20 cellular contexts compared by ENCODE assay signal in the genomic region with DNA sequence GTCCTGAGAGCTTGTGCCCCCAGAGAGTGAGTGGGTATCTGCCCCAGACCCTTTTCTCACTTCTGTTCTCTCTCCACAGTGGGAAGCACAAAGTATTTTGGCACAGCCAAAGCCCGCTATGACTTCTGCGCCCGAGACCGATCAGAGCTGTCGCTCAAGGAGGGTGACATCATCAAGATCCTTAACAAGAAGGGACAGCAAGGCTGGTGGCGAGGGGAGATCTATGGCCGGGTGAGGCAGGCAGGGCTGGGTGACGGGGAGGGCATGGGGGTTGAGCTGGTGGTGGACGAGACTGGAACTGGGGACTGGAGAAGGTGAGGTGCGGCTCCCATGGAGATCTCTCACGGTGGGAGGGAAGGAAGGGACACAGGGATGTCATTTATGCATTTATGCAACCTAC. TPM values are rescaled to one million over a fixed set of nuclear protein-coding genes. Genes with fewer than 3 reads are reported as not detected.
DNase-seq lines count a peak whose midpoint lies in the region; ATAC-seq and TF ChIP-seq lines count a peak whose summit lies in the region.
"Had no signal": no experiment of that assay in that cellular context is flagged by ENCODE, and none has a peak within 500 bp of the region (broad histone marks: within the 10 kb centered on the region; RNA-seq: fewer than 3 reads in every experiment).

No MANE protein-coding gene starts in this region.

- no peaks in the 10 kb centered on the region for H3K27me3 ChIP-seq in CD4-positive, CD25-positive, alpha-beta regulatory T cell (ENCODE audit: control insufficient read depth, insufficient read depth, low read length)
- H3K27me3 ChIP-seq in naive thymus-derived CD4-positive, alpha-beta T cell (ENCODE audit: control insufficient read depth in 2 of 2, insufficient read depth in 2 of 2, low read length in 2 of 2): no peaks in the 10 kb centered on the region

- peak overlapping the region; percentile 21 for H3K27ac Mint-ChIP-seq in activated CD4-positive, alpha-beta memory T cell treated with anti-CD3 and anti-CD28 coated beads, Interleukin-2, amount 10 ng/mL, durations not matched to agents 7 days and 5 days
- no peak overlapping the region for H3K27ac Mint-ChIP-seq in activated CD4-positive, alpha-beta memory T cell treated with anti-CD3 and anti-CD28 coated beads for 36 hours
- peak overlapping the region; percentile 5 to 71 (median 15) for H3K27ac Mint-ChIP-seq in CD4-positive, CD25-positive, alpha-beta regulatory T cell
- H3K27ac Mint-ChIP-seq in activated T-helper 17 cell treated with anti-CD3 and anti-CD28 coated beads, Interleukin-2, amount 50 U/mL, for 72 hours: peak overlapping the region; percentile 66
- H3K27ac Mint-ChIP-seq in naive thymus-derived CD4-positive, alpha-beta T cell: peak overlapping the region in 5 of 9 donors; percentile 15 to 84 (median 66)
- H3K27ac Mint-ChIP-seq: B cell, GM23338 had no signal

- H3K27ac ChIP-seq in CD4-positive, CD25-positive, alpha-beta regulatory T cell (ENCODE audit: insufficient read depth, low read length, poor library complexity, severe bottlenecking): no peak overlapping the region
- no peak overlapping the region for H3K27ac ChIP-seq in naive thymus-derived CD4-positive, alpha-beta T cell (ENCODE audit: low read depth, low read length)

- no peak for DNase-seq in activated CD4-positive, alpha-beta memory T cell treated with anti-CD3 and anti-CD28 coated beads, Interleukin-2, amount 10 ng/mL, durations not matched to agents 7 days and 5 days
- no peak for DNase-seq in activated CD4-positive, alpha-beta memory T cell treated with anti-CD3 and anti-CD28 coated beads for 36 hours
- no peak for DNase-seq in CD4-positive, CD25-positive, alpha-beta regulatory T cell
- DNase-seq in naive thymus-derived CD4-positive, alpha-beta T cell: no peak
- DNase-seq in mucosa of descending colon (no peak), inferior parietal cortex (ENCODE audit: extremely low spot score) (no peak)
- DNase-seq: 8988T, DMS53, EL, NCI-H1092 treated with DMSO at 0.1 percent for 48 hours, NCI-H1694, NCI-H2081 treated with DMSO at 0.1 percent for 48 hours had no signal

- ATAC-seq in CD4-positive, CD25-positive, alpha-beta regulatory T cell (ENCODE audit: low read depth in 2 of 2): no peak
- no peak for ATAC-seq in activated T-helper 17 cell treated with anti-CD3 and anti-CD28 coated beads, Interleukin-2, amount 50 U/mL, for 72 hours (replicated peaks)
- no peak for ATAC-seq in naive thymus-derived CD4-positive, alpha-beta T cell
- ATAC-seq in mucosa of descending colon (no peak), HG03565 (IDR thresholded peaks at IDR 0.05; ENCODE audit: unreplicated experiment) (no peak)
- ATAC-seq: GM23338, HCT116, Panc1 had no signal

- H3K4me1 ChIP-seq in CD4-positive, CD25-positive, alpha-beta regulatory T cell (ENCODE audit: control insufficient read depth, insufficient read depth, low read length, poor library complexity, severe bottlenecking): no peaks in the 10 kb centered on the region
- no peaks in the 10 kb centered on the region for H3K4me1 ChIP-seq in naive thymus-derived CD4-positive, alpha-beta T cell (ENCODE audit: control insufficient read depth in 2 of 2, insufficient read depth in 2 of 2, low read length in 2 of 2)
- no peaks in the 10 kb centered on the region for H3K4me1 ChIP-seq in mucosa of descending colon (ENCODE audit: low read depth)

- no peaks in the 10 kb centered on the region for H3K27me3 Mint-ChIP-seq in activated CD4-positive, alpha-beta memory T cell treated with anti-CD3 and anti-CD28 coated beads, Interleukin-2, amount 10 ng/mL, durations not matched to agents 7 days and 5 days
- H3K27me3 Mint-ChIP-seq in activated CD4-positive, alpha-beta memory T cell treated with anti-CD3 and anti-CD28 coated beads for 36 hours: no peaks in the 10 kb centered on the region
- no peaks in the 10 kb centered on the region for H3K27me3 Mint-ChIP-seq in CD4-positive, CD25-positive, alpha-beta regulatory T cell
- H3K27me3 Mint-ChIP-seq in activated T-helper 17 cell treated with anti-CD3 and anti-CD28 coated beads, Interleukin-2, amount 50 U/mL, for 72 hours: no peaks in the 10 kb centered on the region
- no peaks in the 10 kb centered on the region for H3K27me3 Mint-ChIP-seq in naive thymus-derived CD4-positive, alpha-beta T cell
- H3K27me3 Mint-ChIP-seq: B cell had no signal

- H3K36me3 Mint-ChIP-seq in activated CD4-positive, alpha-beta memory T cell treated with anti-CD3 and anti-CD28 coated beads, Interleukin-2, amount 10 ng/mL, durations not matched to agents 7 days and 5 days (ENCODE audit: low read depth): peaks cover 61% of the 10 kb centered on the region
- peaks cover 38% of the 10 kb centered on the region for H3K36me3 Mint-ChIP-seq in activated CD4-positive, alpha-beta memory T cell treated with anti-CD3 and anti-CD28 coated beads for 36 hours
- H3K36me3 Mint-ChIP-seq in CD4-positive, CD25-positive, alpha-beta regulatory T cell: peaks cover 50% of the 10 kb centered on the region
- peaks cover 84% of the 10 kb centered on the region for H3K36me3 Mint-ChIP-seq in activated T-helper 17 cell treated with anti-CD3 and anti-CD28 coated beads, Interleukin-2, amount 50 U/mL, for 72 hours (ENCODE audit: low read depth)
- peaks cover 23 to 51% (median 39%) of the 10 kb centered on the region in 5 donors for H3K36me3 Mint-ChIP-seq in naive thymus-derived CD4-positive, alpha-beta T cell

- H3K4me1 Mint-ChIP-seq in activated CD4-positive, alpha-beta memory T cell treated with anti-CD3 and anti-CD28 coated beads, Interleukin-2, amount 10 ng/mL, durations not matched to agents 7 days and 5 days: no peaks in the 10 kb centered on the region
- H3K4me1 Mint-ChIP-seq in activated CD4-positive, alpha-beta memory T cell treated with anti-CD3 and anti-CD28 coated beads for 36 hours (ENCODE audit: low read depth): no peaks in the 10 kb centered on the region
- peaks cover 0 to 7% (median 0%) of the 10 kb centered on the region in 4 donors for H3K4me1 Mint-ChIP-seq in CD4-positive, CD25-positive, alpha-beta regulatory T cell
- H3K4me1 Mint-ChIP-seq in activated T-helper 17 cell treated with anti-CD3 and anti-CD28 coated beads, Interleukin-2, amount 50 U/mL, for 72 hours: peaks cover 6% of the 10 kb centered on the region
- H3K4me1 Mint-ChIP-seq in naive thymus-derived CD4-positive, alpha-beta T cell: no peaks in the 10 kb centered on the region
- H3K4me1 Mint-ChIP-seq: B cell, GM23338 had no signal

- no peak overlapping the region for H3K4me3 ChIP-seq in CD4-positive, CD25-positive, alpha-beta regulatory T cell (ENCODE audit: low read depth, low read length)
- no peak overlapping the region for H3K4me3 ChIP-seq in naive thymus-derived CD4-positive, alpha-beta T cell (ENCODE audit: low read length)
- no peak overlapping the region for H3K4me3 ChIP-seq in mucosa of descending colon
- H3K4me3 ChIP-seq: GM23338 had no signal

- POLR2A ChIA-PET in activated CD4-positive, alpha-beta memory T cell treated with anti-CD3 and anti-CD28 coated beads, Interleukin-2, amount 10 ng/mL, durations not matched to agents 7 days and 5 days (lab: Charles Lee): no interaction called here
- POLR2A ChIA-PET in activated CD4-positive, alpha-beta memory T cell treated with anti-CD3 and anti-CD28 coated beads for 36 hours (lab: Charles Lee): no interaction called here
- POLR2A ChIA-PET in naive thymus-derived CD4-positive, alpha-beta T cell (lab: Charles Lee): interaction anchor here (0.7 kb wide), 1 partner anchor 36 kb away, joined by 6 read pairs; no protein-coding TSS in a partner anchor

- H3K36me3 ChIP-seq in CD4-positive, CD25-positive, alpha-beta regulatory T cell (ENCODE audit: control insufficient read depth, insufficient read depth, low read length): peaks cover 70% of the 10 kb centered on the region
- H3K36me3 ChIP-seq in naive thymus-derived CD4-positive, alpha-beta T cell (ENCODE audit: control insufficient read depth in 2 of 3, insufficient read depth in 3 of 3, low read length in 3 of 3): peaks cover 14 to 73% (median 36%) of the 10 kb centered on the region in 3 experiments
- H3K36me3 ChIP-seq in mucosa of descending colon (ENCODE audit: low read depth): no peaks in the 10 kb centered on the region

- CTCF ChIA-PET in activated CD4-positive, alpha-beta memory T cell treated with anti-CD3 and anti-CD28 coated beads, Interleukin-2, amount 10 ng/mL, durations not matched to agents 7 days and 5 days (lab: Charles Lee): no interaction called here
- CTCF ChIA-PET in activated CD4-positive, alpha-beta memory T cell treated with anti-CD3 and anti-CD28 coated beads for 36 hours (lab: Charles Lee): interaction anchor here (2.1 kb wide), 1 partner anchor 116 kb away, joined by 5 read pairs; a partner anchor contains a TSS
- CTCF ChIA-PET in naive thymus-derived CD4-positive, alpha-beta T cell (lab: Charles Lee): no interaction called here

- H3K9me3 Mint-ChIP-seq in activated CD4-positive, alpha-beta memory T cell treated with anti-CD3 and anti-CD28 coated beads, Interleukin-2, amount 10 ng/mL, durations not matched to agents 7 days and 5 days: no peaks in the 10 kb centered on the region
- no peaks in the 10 kb centered on the region for H3K9me3 Mint-ChIP-seq in activated CD4-positive, alpha-beta memory T cell treated with anti-CD3 and anti-CD28 coated beads for 36 hours
- H3K9me3 Mint-ChIP-seq in CD4-positive, CD25-positive, alpha-beta regulatory T cell: no peaks in the 10 kb centered on the region
- H3K9me3 Mint-ChIP-seq in activated T-helper 17 cell treated with anti-CD3 and anti-CD28 coated beads, Interleukin-2, amount 50 U/mL, for 72 hours: no peaks in the 10 kb centered on the region
- no peaks in the 10 kb centered on the region for H3K9me3 Mint-ChIP-seq in naive thymus-derived CD4-positive, alpha-beta T cell

- no peak for TF ChIP-seq CTCF in mucosa of descending colon (IDR thresholded peaks at IDR 0.05)

- no peak overlapping the region for H3K4me3 Mint-ChIP-seq in activated CD4-positive, alpha-beta memory T cell treated with anti-CD3 and anti-CD28 coated beads, Interleukin-2, amount 10 ng/mL, durations not matched to agents 7 days and 5 days
- H3K4me3 Mint-ChIP-seq in activated CD4-positive, alpha-beta memory T cell treated with anti-CD3 and anti-CD28 coated beads for 36 hours: no peak overlapping the region
- no peak overlapping the region for H3K4me3 Mint-ChIP-seq in CD4-positive, CD25-positive, alpha-beta regulatory T cell
- H3K4me3 Mint-ChIP-seq in activated T-helper 17 cell treated with anti-CD3 and anti-CD28 coated beads, Interleukin-2, amount 50 U/mL, for 72 hours: no peak overlapping the region
- no peak overlapping the region for H3K4me3 Mint-ChIP-seq in naive thymus-derived CD4-positive, alpha-beta T cell
- H3K4me3 Mint-ChIP-seq: B cell, GM23338 had no signal

- H3K9me3 ChIP-seq in CD4-positive, CD25-positive, alpha-beta regulatory T cell (ENCODE audit: control insufficient read depth in 2 of 2, low read length in 2 of 2): no peaks in the 10 kb centered on the region
- H3K9me3 ChIP-seq in naive thymus-derived CD4-positive, alpha-beta T cell (ENCODE audit: control insufficient read depth in 2 of 3, low read length in 3 of 3): no peaks in the 10 kb centered on the region
- H3K9me3 ChIP-seq in mucosa of descending colon: no peaks in the 10 kb centered on the region

- intact Hi-C loops in activated CD4-positive, alpha-beta memory T cell treated with anti-CD3 and anti-CD28 coated beads for 36 hours (cut with micrococcal nuclease): no loop called here
- intact Hi-C loops in naive thymus-derived CD4-positive, alpha-beta T cell (cut with micrococcal nuclease): no loop called here
- intact Hi-C loops in mucosa of descending colon (cut with DNase I, micrococcal nuclease): no loop called here

RNA-seq across cellular contexts. Expression of a gene that starts 33.5 kb away (rescaled TPM):
- 1 to 10 TPM; 1.4 to 1.8 TPM for total RNA-seq in activated CD4-positive, alpha-beta memory T cell treated with anti-CD3 and anti-CD28 coated beads, Interleukin-2, amount 10 ng/mL, durations not matched to agents 7 days and 5 days
- 1 to 10 TPM; 6.6 to 6.8 TPM for total RNA-seq in activated CD4-positive, alpha-beta memory T cell treated with anti-CD3 and anti-CD28 coated beads for 36 hours
- total RNA-seq in CD4-positive, CD25-positive, alpha-beta regulatory T cell: 2.4 TPM
- polyA plus RNA-seq in CD4-positive, CD25-positive, alpha-beta regulatory T cell: 1 to 10 TPM in 3 of 4 donors, under 1 TPM in 1; 0.92 to 2.0 (median 1.2) TPM
- 10 to 100 TPM in 1 of 2 donors, 1 to 10 TPM in 1; 6.9 to 10.6 TPM for total RNA-seq in activated T-helper 17 cell treated with anti-CD3 and anti-CD28 coated beads, Interleukin-2, amount 50 U/mL, for 72 hours
- 10 to 100 TPM in 2 of 5 experiments, 1 to 10 TPM in 3; 7.1 to 31.7 (median 9.1) TPM for total RNA-seq in naive thymus-derived CD4-positive, alpha-beta T cell
- 10 to 100 TPM in 1 of 2 donors, 1 to 10 TPM in 1; 4.2 to 14.3 TPM for polyA plus RNA-seq in naive thymus-derived CD4-positive, alpha-beta T cell
- total RNA-seq in mucosa of descending colon: under 1 TPM; 0.16 to 0.87 (median 0.29) TPM
- total RNA-seq: B cell, GM23338, NCI-H460 had no signal
- polyA plus RNA-seq: AG04450, GM23338 had no signal
